8 cellular contexts compared by ENCODE assay signal in the genomic region with DNA sequence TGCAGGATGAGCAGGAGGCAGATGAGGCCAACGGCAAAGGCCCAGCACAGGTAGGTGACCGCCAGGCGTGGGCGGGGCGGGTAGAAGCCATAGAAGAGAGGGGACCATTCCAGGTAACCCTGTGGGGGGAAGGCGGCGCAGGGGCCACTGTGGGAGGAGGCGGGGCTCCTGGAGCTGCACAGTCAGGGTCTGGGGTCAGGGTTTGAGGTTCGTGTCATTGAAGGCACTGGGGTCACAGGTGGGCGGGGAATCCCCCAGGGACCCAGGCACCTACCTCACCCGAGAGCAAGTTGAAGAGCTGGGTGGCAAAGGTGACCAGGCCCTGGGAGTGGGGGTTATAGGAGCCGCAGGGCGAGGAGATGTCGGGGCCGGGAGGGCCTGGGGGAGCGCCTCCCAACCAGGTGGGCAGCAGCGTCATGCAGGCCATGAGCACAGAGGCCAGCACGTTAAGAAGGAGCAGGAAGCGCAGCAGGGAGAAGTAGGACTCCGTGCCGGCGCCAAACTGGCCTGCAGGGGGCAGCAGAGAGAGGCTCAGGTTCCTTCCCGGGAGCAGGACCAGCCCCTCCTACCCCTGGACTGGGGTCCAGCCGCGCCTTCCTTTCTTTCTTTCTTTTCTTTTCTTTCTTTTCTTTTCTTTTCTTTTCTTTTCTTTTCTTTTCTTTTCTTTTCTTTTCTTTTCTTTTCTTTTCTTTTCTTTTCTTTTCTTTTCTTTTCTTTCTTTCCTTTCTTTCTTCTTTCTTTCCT.
DNase-seq lines count a peak whose midpoint lies in the region; ATAC-seq lines count a peak whose summit lies in the region.

No MANE protein-coding gene starts in this region.

- H3K27ac ChIP-seq in caudate nucleus (ENCODE audit: low read depth, low read length): no peak overlapping the region

- ATAC-seq in HG02885 (IDR thresholded peaks at IDR 0.05; ENCODE audit: poor library complexity, unreplicated experiment) (peak; percentile 66), GM19452 (IDR thresholded peaks at IDR 0.05; ENCODE audit: unreplicated experiment) (no peak)

- DNase-seq in COR-L47 (lab: John Stamatoyannopoulos, UW) (peak; percentile 75), NCI-H510A treated with DMSO at 0.1 percent for 48 hours (lab: John Stamatoyannopoulos, UW) (peak; percentile 79), caudate nucleus (lab: John Stamatoyannopoulos, UW) (peak in 59 of 61 donors; percentile 5 to 87 (median 71)), left kidney (ENCODE audit: low read depth, low spot score) (peak; percentile 94)
- peak; percentile 79 for DNase-seq in activated CD4-positive, alpha-beta T cell treated with anti-CD3 and anti-CD28 coated beads for 1 hour
- DNase-seq in stimulated activated CD4-positive, alpha-beta T cell treated with anti-CD3 and anti-CD28 coated beads, Interleukin-4, amount 100 ng/mL, for 24 hours: peak; percentile 95
